Comparison of ENCODE assay signal across 24 cellular contexts in the genomic region with DNA sequence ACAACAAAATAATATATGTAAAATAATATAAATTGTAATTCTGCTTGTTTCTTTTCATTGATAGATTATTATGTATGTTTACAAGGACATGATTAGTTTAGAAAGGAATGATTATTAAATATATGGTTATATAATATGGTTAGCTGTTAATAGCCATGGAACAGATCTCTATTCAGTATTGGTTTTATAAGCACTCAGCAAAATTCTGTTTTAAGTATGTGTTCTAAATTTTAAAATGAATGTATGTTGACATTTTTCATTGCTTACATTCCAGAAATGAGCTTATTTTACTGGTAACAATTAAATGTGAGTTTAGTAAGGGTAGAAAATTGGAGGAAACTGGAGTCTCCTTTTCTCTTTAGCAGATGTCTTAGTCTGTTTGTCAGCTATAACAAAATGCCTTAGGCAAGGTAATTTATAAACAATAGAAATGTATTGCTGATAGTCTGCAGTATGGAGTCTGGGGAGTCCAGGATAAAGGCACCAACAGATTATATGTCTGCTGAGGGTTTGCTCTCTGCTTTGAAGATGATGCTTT. TPM values are rescaled to one million over a fixed set of nuclear protein-coding genes. Genes with fewer than 3 reads are reported as not detected.
A peak's percentile ranks its signal among the peaks of the same experiment; 100 is the strongest.
DNase-seq lines count a peak whose midpoint lies in the region; ATAC-seq, FAIRE-seq and TF ChIP-seq lines count a peak whose summit lies in the region.
"Had no signal": no experiment of that assay in that cellular context is flagged by ENCODE, and none has a peak within 500 bp of the region (broad histone marks: within the 10 kb centered on the region; RNA-seq: fewer than 3 reads in every experiment).

No MANE protein-coding gene starts in this region.

- H3K23me2 ChIP-seq in H1 (ENCODE audit: low read depth, low read length): no peaks in the 10 kb centered on the region

- H3K4me3 Mint-ChIP-seq in naive thymus-derived CD4-positive, alpha-beta T cell: peak overlapping the region in 1 of 10 donors; percentile 24
- H3K4me3 Mint-ChIP-seq: IgD-negative memory B cell had no signal

- no peak for FAIRE-seq in H1 (lab: Jason Lieb, UNC)
- FAIRE-seq: A204.1, RCC 7860, urothelium cell line had no signal

- no peaks in the 10 kb centered on the region for H3K9me3 Mint-ChIP-seq in naive thymus-derived CD4-positive, alpha-beta T cell
- H3K9me3 Mint-ChIP-seq: IgD-negative memory B cell had no signal

- no peaks in the 10 kb centered on the region for H3K9me2 ChIP-seq in SK-N-SH

- H3K9ac ChIP-seq in SK-N-SH (no peak overlapping the region), IMR-90 (ENCODE audit: low read depth, low read length) (no peak overlapping the region), H1 (replicated peaks in 1 of 4; ENCODE audit: extremely low read depth in 1 of 4, low read depth in 3 of 4, low read length in 3 of 4) (no peak overlapping the region)

- TF ChIP-seq CTCF in SK-N-SH (IDR thresholded peaks at IDR 0.05) (no peak), IMR-90 (conservative IDR thresholded peaks at IDR 0.05; ENCODE audit: low read depth, low read length) (no peak), H1 (IDR thresholded peaks at IDR 0.05; ENCODE audit: control extremely low read depth in 1 of 3, insufficient read depth in 1 of 3, low read depth in 1 of 3, low read length in 3 of 3) (no peak), brain microvascular endothelial cell (IDR thresholded peaks at IDR 0.05; ENCODE audit: low read depth, low read length, missing control alignments) (no peak)

- peak overlapping the region; percentile 56; the same call in 1 of the 2 replicates for H2BK12ac ChIP-seq in H1 (ENCODE audit: low read depth, low read length)

- H3K27me3 Mint-ChIP-seq in naive thymus-derived CD4-positive, alpha-beta T cell: no peaks in the 10 kb centered on the region
- H3K27me3 Mint-ChIP-seq: IgD-negative memory B cell had no signal

- H3F3A ChIP-seq in SK-N-SH (replicated peaks; ENCODE audit: insufficient read depth): peaks cover 16% of the 10 kb centered on the region

- no peak overlapping the region for H2BK120ac ChIP-seq in IMR-90 (ENCODE audit: low read depth, low read length)
- H2BK120ac ChIP-seq in H1 (replicated peaks; ENCODE audit: low read depth, low read length): no peak overlapping the region

- H3K4me2 ChIP-seq in SK-N-SH (no peak overlapping the region), IMR-90 (ENCODE audit: low read depth, low read length) (no peak overlapping the region), H1 (ENCODE audit: insufficient read depth in 1 of 2, low read depth in 2 of 2, low read length in 2 of 2) (no peak overlapping the region)

- POLR2A ChIA-PET in SK-N-SH (lab: Yijun Ruan, JAX): no interaction called here
- POLR2A ChIA-PET in IMR-90 (lab: Charles Lee; ENCODE audit: unreplicated experiment): no interaction called here
- POLR2A ChIA-PET in H1 (lab: Charles Lee; ENCODE audit: partially characterized antibody): interaction anchor here (1.2 kb wide), 1 partner anchor 82 kb away, joined by 4 read pairs; no protein-coding TSS in a partner anchor
- POLR2A ChIA-PET in naive thymus-derived CD4-positive, alpha-beta T cell (lab: Charles Lee): no interaction called here

- TF ChIP-seq RAD21 in SK-N-SH (IDR thresholded peaks at IDR 0.05; ENCODE audit: low read length) (no peak), IMR-90 (IDR thresholded peaks at IDR 0.05; ENCODE audit: low read length) (no peak), H1 (IDR thresholded peaks at IDR 0.05 in 1 of 2, conservative IDR thresholded peaks at IDR 0.05 in 1 of 2; ENCODE audit: low read depth in 2 of 2, low read length in 2 of 2) (no peak)

- peaks cover 14% of the 10 kb centered on the region; the same call in 1 of the 2 replicates for H3K9me1 ChIP-seq in IMR-90 (ENCODE audit: insufficient read depth, low read length)

- H3K9me3 ChIP-seq in SK-N-SH (no peaks in the 10 kb centered on the region), IMR-90 (ENCODE audit: control insufficient read depth, insufficient read depth, low read length) (no peaks in the 10 kb centered on the region), H1 (ENCODE audit: insufficient read depth in 2 of 2, low read depth in 1 of 2, low read length in 1 of 2) (no peaks in the 10 kb centered on the region)
- H3K9me3 ChIP-seq in naive thymus-derived CD4-positive, alpha-beta T cell (ENCODE audit: control insufficient read depth in 2 of 3, low read length in 3 of 3): no peaks in the 10 kb centered on the region
- H3K9me3 ChIP-seq: BE2C, left lung, spleen had no signal

- H3K56ac ChIP-seq in IMR-90 (ENCODE audit: extremely low read depth, insufficient read depth, low read length) (no peak overlapping the region), H1 (replicated peaks; ENCODE audit: insufficient read length, low read depth, low read length) (no peak overlapping the region)

- H2BK15ac ChIP-seq in IMR-90 (ENCODE audit: low read depth, low read length) (no peak overlapping the region), H1 (ENCODE audit: low read length) (no peak overlapping the region)

- H3K18ac ChIP-seq in IMR-90 (ENCODE audit: low read depth, low read length) (no peak overlapping the region), H1 (ENCODE audit: extremely low read depth, low read length) (no peak overlapping the region)

- H2AFZ ChIP-seq in SK-N-SH (ENCODE audit: low read depth) (no peak overlapping the region), IMR-90 (replicated peaks; ENCODE audit: low read length, poor library complexity) (no peak overlapping the region), H1 (ENCODE audit: low read length) (no peak overlapping the region)

- H4K20me1 ChIP-seq in SK-N-SH (ENCODE audit: insufficient read depth) (peaks cover 100% of the 10 kb centered on the region), IMR-90 (ENCODE audit: insufficient read depth, low read length) (peaks cover 90% of the 10 kb centered on the region), H1 (replicated peaks in 1 of 2; ENCODE audit: control insufficient read depth in 1 of 2, insufficient read depth in 2 of 2, low read length in 2 of 2) (peaks cover 0 to 2% of the 10 kb centered on the region in 2 experiments)

- DNase-seq in SK-N-SH (peak; percentile 26), IMR-90 (no peak), H1 (ENCODE audit: low read depth in 1 of 2, low spot score in 2 of 2) (no peak), putamen (ENCODE audit: low spot score) (no peak), brain microvascular endothelial cell (no peak), 8988T (no peak)
- no peak for DNase-seq in naive thymus-derived CD4-positive, alpha-beta T cell
- DNase-seq: activated CD4-positive, alpha-beta T cell treated with anti-CD3 and anti-CD28 coated beads, Interleukin-2, amount 50 U/mL, for 48 hours; activated T-cell treated with anti-CD3 and anti-CD28 coated beads for 4 hours; anterior cingulate cortex; BE2C; central memory CD4-positive, alpha-beta T cell; left lung; MM.1S; NCI-H2029; NCI-H446; NK-92 treated with Interleukin-12 subunit alpha and Interleukin-12 subunit beta, amount 100 ng/mL, for 24 hours; spleen had no signal

- H2AK9ac ChIP-seq in IMR-90 (replicated peaks; ENCODE audit: low read depth, low read length, poor library complexity): no peak overlapping the region

- in situ Hi-C loops in IMR-90 (cut with MboI; ENCODE audit: low sequenced_read_pairs): no loop called here
- in situ Hi-C loops in brain microvascular endothelial cell (cut with HindIII; ENCODE audit: low pct_ligation_motif_present, low sequenced_read_pairs): no loop called here

- H3K36me3 ChIP-seq in SK-N-SH (replicated peaks in 1 of 2; ENCODE audit: control insufficient read depth in 1 of 2, insufficient read depth in 2 of 2, low read length in 1 of 2) (peaks cover 0 to 14% of the 10 kb centered on the region in 2 experiments), IMR-90 (ENCODE audit: control insufficient read depth, insufficient read depth, low read length) (peaks cover 5% of the 10 kb centered on the region), H1 (ENCODE audit: control insufficient read depth in 2 of 4, insufficient read depth in 4 of 4, low read length in 3 of 4) (no peaks in the 10 kb centered on the region), brain microvascular endothelial cell (replicated peaks) (no peaks in the 10 kb centered on the region)
- no peaks in the 10 kb centered on the region for H3K36me3 ChIP-seq in naive thymus-derived CD4-positive, alpha-beta T cell (ENCODE audit: control insufficient read depth in 2 of 3, insufficient read depth in 3 of 3, low read length in 3 of 3)
- H3K36me3 ChIP-seq: BE2C had no signal

- CTCF ChIA-PET in SK-N-SH (lab: Yijun Ruan, JAX): no interaction called here
- CTCF ChIA-PET in IMR-90 (lab: Yijun Ruan, JAX): interaction anchor here (1.2 kb wide), 1 partner anchor 215 kb away, joined by 3 read pairs; no protein-coding TSS in a partner anchor
- CTCF ChIA-PET in H1 (lab: Charles Lee; ENCODE audit: partially characterized antibody): interaction anchor here (0.6 to 1.5 kb wide), 3 partner anchors 27 to 116 kb away, joined by 3 to 4 read pairs (median 3); no protein-coding TSS in a partner anchor
- CTCF ChIA-PET in naive thymus-derived CD4-positive, alpha-beta T cell (lab: Charles Lee): interaction anchor here (0.6 kb wide), 2 partner anchors 72 to 215 kb away, joined by 3 read pairs; no protein-coding TSS in a partner anchor

- H3K4ac ChIP-seq in IMR-90 (ENCODE audit: low read depth, low read length) (no peak overlapping the region), H1 (replicated peaks; ENCODE audit: insufficient read length, low read depth, low read length) (no peak overlapping the region)

- peak overlapping the region; percentile 5 for H2BK5ac ChIP-seq in IMR-90 (ENCODE audit: low read depth, low read length, poor library complexity, severe bottlenecking)
- H2BK5ac ChIP-seq in H1 (ENCODE audit: low read depth, low read length): no peak overlapping the region

- H3K27me3 ChIP-seq in SK-N-SH (ENCODE audit: insufficient read depth) (no peaks in the 10 kb centered on the region), IMR-90 (ENCODE audit: control insufficient read depth, insufficient read depth, low read length) (no peaks in the 10 kb centered on the region), H1 (replicated peaks in 1 of 4; ENCODE audit: control insufficient read depth in 3 of 4, extremely low read depth in 1 of 4, insufficient read depth in 3 of 4, low read length in 3 of 4) (no peaks in the 10 kb centered on the region), brain microvascular endothelial cell (replicated peaks) (no peaks in the 10 kb centered on the region)
- H3K27me3 ChIP-seq in naive thymus-derived CD4-positive, alpha-beta T cell (ENCODE audit: control insufficient read depth in 2 of 2, insufficient read depth in 2 of 2, low read length in 2 of 2): no peaks in the 10 kb centered on the region
- H3K27me3 ChIP-seq: BE2C, left lung, spleen had no signal

- H4K91ac ChIP-seq in IMR-90 (ENCODE audit: insufficient read depth, low read depth, low read length) (no peak overlapping the region), H1 (replicated peaks; ENCODE audit: insufficient read length, low read length) (no peak overlapping the region)

- peaks cover 29 to 83% (median 75%) of the 10 kb centered on the region in 7 donors for H3K4me1 Mint-ChIP-seq in naive thymus-derived CD4-positive, alpha-beta T cell

- ATAC-seq in SK-N-SH treated with all-trans-retinoic acid at 6 μM for 48 hours: no peak
- ATAC-seq in IMR-90 (ENCODE audit: low read depth): peak; percentile 9; the same call in 1 of the 2 replicates
- ATAC-seq in naive thymus-derived CD4-positive, alpha-beta T cell: no peak
- ATAC-seq: left lung had no signal

- H4K8ac ChIP-seq in IMR-90 (ENCODE audit: low read depth in 2 of 2, low read length in 2 of 2) (no peak overlapping the region), H1 (ENCODE audit: extremely low read depth, insufficient read depth, low read length) (no peak overlapping the region)

- H3K27ac Mint-ChIP-seq in naive thymus-derived CD4-positive, alpha-beta T cell: peak overlapping the region in 5 of 9 donors; percentile 14 to 84 (median 52)

- H3K79me1 ChIP-seq in IMR-90 (ENCODE audit: low read depth in 1 of 2, low read length in 2 of 2) (peaks cover 22 to 79% of the 10 kb centered on the region in 2 experiments), H1 (ENCODE audit: low read depth, low read length) (0 out of 2 replicates have a peak, but pooled peaks cover 5% of the 10 kb centered on the region)

- H3K27ac ChIP-seq in SK-N-SH (ENCODE audit: low read depth in 2 of 2, low read length in 1 of 2): peak overlapping the region; percentile 28 to 60; a peak in 2 of 4 replicates
- no peak overlapping the region for H3K27ac ChIP-seq in IMR-90 (ENCODE audit: insufficient read depth, low read length)
- no peak overlapping the region for H3K27ac ChIP-seq in H1 (ENCODE audit: low read depth, low read length)
- no peak overlapping the region for H3K27ac ChIP-seq in naive thymus-derived CD4-positive, alpha-beta T cell (ENCODE audit: low read depth, low read length)
- H3K27ac ChIP-seq in brain microvascular endothelial cell: no peak overlapping the region
- H3K27ac ChIP-seq: HL-60, left lung, spleen had no signal

- H2BK20ac ChIP-seq in IMR-90 (ENCODE audit: low read depth, low read length) (no peak overlapping the region), H1 (ENCODE audit: low read length) (no peak overlapping the region)

- dilution Hi-C loops in IMR-90 (cut with HindIII; ENCODE audit: low sequenced_read_pairs, unreplicated experiment): no loop called here

- no TSS peak for BruUV-seq in IMR-90 (replicated peaks; lab: Mats Ljungman, UMichigan)

- H3K79me2 ChIP-seq in SK-N-SH (ENCODE audit: insufficient read depth) (peaks cover 100% of the 10 kb centered on the region), H1 (ENCODE audit: control insufficient read depth in 1 of 2, insufficient read depth in 2 of 2, low read length in 2 of 2) (peaks cover 0 to 50% of the 10 kb centered on the region in 2 experiments; a peak in 2 of 4 replicates)

- H3K4me3 ChIP-seq in SK-N-SH (ENCODE audit: low read depth in 2 of 2, low read length in 1 of 2) (no peak overlapping the region), IMR-90 (ENCODE audit: insufficient read depth, low read depth, low read length) (no peak overlapping the region), H1 (ENCODE audit: extremely low read depth in 1 of 4, insufficient read depth in 2 of 4, low read depth in 3 of 4, low read length in 4 of 4) (no peak overlapping the region), brain microvascular endothelial cell (ENCODE audit: low read depth, low read length) (no peak overlapping the region)
- H3K4me3 ChIP-seq in naive thymus-derived CD4-positive, alpha-beta T cell (ENCODE audit: low read length): no peak overlapping the region
- H3K4me3 ChIP-seq: left lung, spleen had no signal

- peak overlapping the region; percentile 8; the same call in 1 of the 2 replicates for H3K14ac ChIP-seq in IMR-90 (replicated peaks; ENCODE audit: low read depth, low read length)
- no peak overlapping the region for H3K14ac ChIP-seq in H1 (ENCODE audit: insufficient read length)

- H3K4me1 ChIP-seq in SK-N-SH (ENCODE audit: control insufficient read depth in 1 of 2, insufficient read depth in 2 of 2, low read depth in 1 of 2, low read length in 1 of 2): peaks cover 4 to 10% of the 10 kb centered on the region in 2 experiments; a peak in 2 of 4 replicates
- peaks cover 11% of the 10 kb centered on the region for H3K4me1 ChIP-seq in IMR-90 (ENCODE audit: control insufficient read depth, insufficient read depth, low read length)
- H3K4me1 ChIP-seq in H1 (replicated peaks in 1 of 4; ENCODE audit: control insufficient read depth in 3 of 4, insufficient read depth in 4 of 4, low read length in 3 of 4): peaks cover 0 to 3% (median 1%) of the 10 kb centered on the region in 4 experiments; a peak in 2 of 7 replicates
- H3K4me1 ChIP-seq in naive thymus-derived CD4-positive, alpha-beta T cell (ENCODE audit: control insufficient read depth in 2 of 2, insufficient read depth in 2 of 2, low read length in 2 of 2): peaks cover 8 to 11% of the 10 kb centered on the region in 2 donors

- TF ChIP-seq EP300 in SK-N-SH (IDR thresholded peaks at IDR 0.05; ENCODE audit: borderline replicate concordance in 1 of 2, low read depth in 1 of 2, low read length in 1 of 2) (no peak), H1 (IDR thresholded peaks at IDR 0.05; ENCODE audit: borderline replicate concordance in 1 of 2, low read depth in 2 of 2, low read length in 2 of 2) (no peak)

- peaks cover 0 to 15% (median 7%) of the 10 kb centered on the region in 5 donors for H3K36me3 Mint-ChIP-seq in naive thymus-derived CD4-positive, alpha-beta T cell

- intact Hi-C loops in IMR-90 (cut with micrococcal nuclease): no loop called here
- intact Hi-C loops in naive thymus-derived CD4-positive, alpha-beta T cell (cut with micrococcal nuclease): no loop called here

- TF ChIP-seq POLR2A in IMR-90 (IDR thresholded peaks at IDR 0.05; ENCODE audit: low read depth, low read length): no peak
- no peak for TF ChIP-seq POLR2A in H1 (IDR thresholded peaks at IDR 0.05; ENCODE audit: control extremely low read depth in 1 of 2, low read depth in 2 of 2, low read length in 2 of 2)

- H2AK5ac ChIP-seq in IMR-90 (ENCODE audit: low read depth, low read length) (no peak overlapping the region), H1 (ENCODE audit: low read depth, low read length) (0 out of 2 replicates have a peak overlapping the region, but pooled peaks have one; percentile 15)

- no peak overlapping the region for H3K23ac ChIP-seq in IMR-90 (ENCODE audit: low read depth, low read length)
- no peak overlapping the region for H3K23ac ChIP-seq in H1 (ENCODE audit: insufficient read length)

- H4K5ac ChIP-seq in IMR-90 (ENCODE audit: low read depth, low read length) (no peak overlapping the region), H1 (ENCODE audit: insufficient read length, low read depth, low read length) (no peak overlapping the region)

RNA-seq across cellular contexts. Expression of a gene that starts 45.4 kb away (rescaled TPM):
- polyA plus RNA-seq in SK-N-SH (2012; rRNA removed): 7.2 and 11.0 TPM in 2 replicates
- polyA plus RNA-seq in SK-N-SH (2012; cell fraction: cytosol; rRNA removed): 6.7 and 6.9 TPM in 2 replicates
- 15.4 and 34.9 TPM in 2 replicates for polyA plus RNA-seq in SK-N-SH (2012; cell fraction: nucleus; rRNA removed)
- total RNA-seq in IMR-90 (2012; rRNA removed): 16.9 and 20.1 TPM in 2 replicates
- polyA plus RNA-seq in IMR-90 (2012; rRNA removed): 10.8 and 10.9 TPM in 2 replicates
- polyA plus RNA-seq in IMR-90 (2012; cell fraction: cytosol; rRNA removed): 1.7 and 1.8 TPM in 2 replicates
- polyA plus RNA-seq in IMR-90 (2012; cell fraction: nucleus; rRNA removed; ENCODE audit: low replicate concordance): 10.2 and 78.3 TPM in 2 replicates
- 25.4 and 29.0 TPM in 2 replicates for total RNA-seq in H1 (2021; fragmentation: NEBNext Ultra II Directional; extraction: Animal tissue kit (Norgen Biotek cat#: 25700))
- 6.0 and 8.9 TPM in 2 replicates for polyA plus RNA-seq in H1 (2011; rRNA removed)
- polyA plus RNA-seq in H1 (2011; cell fraction: cytosol; rRNA removed): 7.8 TPM
- 20.9 TPM for polyA plus RNA-seq in H1 (2011; cell fraction: nucleus; rRNA removed)
- polyA plus RNA-seq in H1 (2012, experiment 1 of 2): 4.2 to 9.5 TPM (median 7.2 TPM) in 4 replicates
- polyA plus RNA-seq in H1 (2012, experiment 2 of 2): 0.35 TPM
- 15.8 TPM for polyA plus RNA-seq in H1 (2013, experiment 1 of 2)
- 14.0 TPM for polyA plus RNA-seq in H1 (2013, experiment 2 of 2)
- polyA minus RNA-seq in H1 (2011; rRNA and poly(A)+ RNA removed): 66.3 and 85.1 TPM in 2 replicates
- 21.1 TPM for polyA minus RNA-seq in H1 (2011; cell fraction: cytosol; rRNA and poly(A)+ RNA removed)
- 54.5 TPM for polyA minus RNA-seq in H1 (2011; cell fraction: nucleus; rRNA and poly(A)+ RNA removed)
- 10 to 100 TPM; 27.3 to 35.5 (median 34.2) TPM for total RNA-seq in naive thymus-derived CD4-positive, alpha-beta T cell
- polyA plus RNA-seq in naive thymus-derived CD4-positive, alpha-beta T cell: 1 to 10 TPM; 7.7 to 7.9 TPM

Comparison
In these comparisons a context has a peak if more than half of its experiments do, and no peak if none do; other contexts are left out.
1. H3K27ac ChIP-seq: peak in SK-N-SH (2 of 2); none in IMR-90 (single experiment), H1 (single experiment), naive thymus-derived CD4-positive, alpha-beta T cell (single experiment) and brain microvascular endothelial cell (single experiment).